ENCODE assay signal across 8 cellular contexts in genomic region chr2:162343824-162344616, GRCh38. TPM values are rescaled to one million over a fixed set of nuclear protein-coding genes. Genes with fewer than 3 reads are reported as not detected.
DNase-seq lines count a peak whose midpoint lies in the region; ATAC-seq and TF ChIP-seq lines count a peak whose summit lies in the region.

TSS of gene GCA (plus strand) at chr2:162344132. CDS start at chr2:162344249, 117 bp downstream.

- BruUV-seq in mammary epithelial cell (replicated peaks; lab: Mats Ljungman, UMichigan) = no TSS peak

- ATAC-seq in GM18858 (IDR thresholded peaks at IDR 0.05; ENCODE audit: unreplicated experiment) = peak; percentile 94
- ATAC-seq in HG03066 (IDR thresholded peaks at IDR 0.05; ENCODE audit: low read depth, unreplicated experiment) = peak; percentile 99

- peak within 1 kb of the TSS; percentile 51 for H3K27ac ChIP-seq in mammary epithelial cell (ENCODE audit: insufficient read depth, low read depth, low read length)

- dilution Hi-C loops in mammary epithelial cell (cut with HindIII; ENCODE audit: low sequenced_read_pairs) = no loop called here

- peak within 1 kb of the TSS; percentile 98 for H2AFZ ChIP-seq in mammary epithelial cell (ENCODE audit: low read depth, low read length)

- no peaks in the 10 kb centered on the region for H3K79me2 ChIP-seq in mammary epithelial cell (ENCODE audit: insufficient read depth, low read length)

- intact Hi-C loops in mammary epithelial cell (cut with micrococcal nuclease) = no loop called here

- in situ Hi-C loops in mammary epithelial cell (cut with MboI; ENCODE audit: low sequenced_read_pairs in 2 of 2) = no loop called here

- no peak for TF ChIP-seq CTCF in WI38 (IDR thresholded peaks at IDR 0.05; ENCODE audit: low read depth, low read length)
- peak in 1 of 2 donors; percentile 3 for TF ChIP-seq CTCF in mammary epithelial cell (conservative IDR thresholded peaks at IDR 0.05 in 1 of 2, IDR thresholded peaks at IDR 0.05 in 1 of 2; ENCODE audit: extremely low read depth in 1 of 2, insufficient read depth in 1 of 2, low read depth in 1 of 2, low read length in 2 of 2)

- H3K27me3 ChIP-seq in mammary epithelial cell (ENCODE audit: insufficient read depth, low read length) (no peaks in the 10 kb centered on the region), skeletal muscle satellite cell (ENCODE audit: control insufficient read depth, insufficient read depth, low read length) (no peaks in the 10 kb centered on the region)

- H3K9me3 ChIP-seq in mammary epithelial cell (replicated peaks; ENCODE audit: insufficient read depth, low read length) = no peaks in the 10 kb centered on the region
- no peaks in the 10 kb centered on the region for H3K9me3 ChIP-seq in iPS-18c (ENCODE audit: control insufficient read depth, insufficient read depth, low read length)
- H3K9me3 ChIP-seq in skeletal muscle satellite cell (replicated peaks; ENCODE audit: low read length) = no peaks in the 10 kb centered on the region

- peak; percentile 52 for DNase-seq in 8988T
- DNase-seq in NCI-H2196 (lab: John Stamatoyannopoulos, UW; ENCODE audit: unreplicated experiment) = peak; percentile 96
- peak; percentile 96 for DNase-seq in mammary epithelial cell

- no peaks in the 10 kb centered on the region for H4K20me1 ChIP-seq in mammary epithelial cell (ENCODE audit: insufficient read depth, low read length)

- CTCF ChIA-PET in mammary epithelial cell (lab: Charles Lee; ENCODE audit: low non-redundant PET) = no interaction called here

- under 1% methylated on average over 29 of the region's 57 CpGs for WGBS in mammary epithelial cell (ENCODE audit: low coverage, missing lambda C conversion rate)

- peaks cover 2% of the 10 kb centered on the region for H3K4me1 ChIP-seq in mammary epithelial cell (ENCODE audit: insufficient read depth, low read length)
- no peaks in the 10 kb centered on the region for H3K4me1 ChIP-seq in skeletal muscle satellite cell (ENCODE audit: control insufficient read depth, insufficient read depth, low read length)

- H3K4me2 ChIP-seq in mammary epithelial cell (ENCODE audit: insufficient read depth, low read depth, low read length) (peak within 1 kb of the TSS; percentile 95), skeletal muscle satellite cell (ENCODE audit: low read length) (peak within 1 kb of the TSS; percentile 93)

- H3K4me3 ChIP-seq in WI38 (ENCODE audit: low read depth, low read length) (peak within 1 kb of the TSS; percentile 78), mammary epithelial cell (replicated peaks in 1 of 3; ENCODE audit: insufficient read depth in 1 of 3, low read depth in 2 of 3, low read length in 3 of 3) (peak within 1 kb of the TSS; percentile 75 to 85 (median 84)), iPS-18c (ENCODE audit: insufficient read depth, low read depth, low read length) (peak within 1 kb of the TSS; percentile 87), skeletal muscle satellite cell (ENCODE audit: low read length) (peak within 1 kb of the TSS; percentile 85)

- peak within 1 kb of the TSS; percentile 65 for H3K9ac ChIP-seq in mammary epithelial cell (ENCODE audit: insufficient read depth, low read length)
- H3K9ac ChIP-seq in skeletal muscle satellite cell (ENCODE audit: low read depth, low read length) = peak within 1 kb of the TSS; percentile 79

- H3K36me3 ChIP-seq in mammary epithelial cell (ENCODE audit: insufficient read depth, low read length) (no peaks in the 10 kb centered on the region), skeletal muscle satellite cell (ENCODE audit: insufficient read depth, low read length) (no peaks in the 10 kb centered on the region)

RNA-seq across cellular contexts. Expression of gene GCA, which starts in this region (rescaled TPM):
- total RNA-seq in mammary epithelial cell = 10 to 100 TPM in 1 of 2 donors, 1 to 10 TPM in 1; 6.4 to 11.7 TPM
- polyA plus RNA-seq in mammary epithelial cell = 5.8 TPM
- not detected for polyA minus RNA-seq in mammary epithelial cell
- total RNA-seq in skeletal muscle satellite cell (2012; rRNA removed) = 2.8 and 3.3 TPM in 2 replicates

Comparison
In these comparisons a context has a peak if more than half of its experiments do, and no peak if none do; other contexts are left out.
1. Peak in every context shown above with its lines: DNase-seq, ATAC-seq, H3K4me3 ChIP-seq and H3K27ac ChIP-seq.